1 cellular context compared by ENCODE assay signal in genomic region chr1:155082301-155082940, GRCh38.
TF ChIP-seq lines count a peak whose summit lies in the region.

No MANE protein-coding gene starts in this region.

TF ChIP-seq in GM12878, 131 proteins besides CTCF, POLR2A, EP300 and RAD21:
- no peak for TF ChIP-seq ZNF24 (IDR thresholded peaks at IDR 0.05)
- TF ChIP-seq CEBPB (IDR thresholded peaks at IDR 0.05; ENCODE audit: borderline replicate concordance in 1 of 2, low read depth in 2 of 2, low read length in 2 of 2), result no peak
- TF ChIP-seq EED (IDR thresholded peaks at IDR 0.05; ENCODE audit: low read depth), result no peak
- no peak for TF ChIP-seq ZNF384 (IDR thresholded peaks at IDR 0.05; ENCODE audit: borderline replicate concordance, low read depth, low read length)
- TF ChIP-seq TCF3 (IDR thresholded peaks at IDR 0.05; ENCODE audit: borderline replicate concordance, insufficient read depth, low read depth, low read length), result no peak
